ENCODE assay signal across 25 cellular contexts in the genomic region with DNA sequence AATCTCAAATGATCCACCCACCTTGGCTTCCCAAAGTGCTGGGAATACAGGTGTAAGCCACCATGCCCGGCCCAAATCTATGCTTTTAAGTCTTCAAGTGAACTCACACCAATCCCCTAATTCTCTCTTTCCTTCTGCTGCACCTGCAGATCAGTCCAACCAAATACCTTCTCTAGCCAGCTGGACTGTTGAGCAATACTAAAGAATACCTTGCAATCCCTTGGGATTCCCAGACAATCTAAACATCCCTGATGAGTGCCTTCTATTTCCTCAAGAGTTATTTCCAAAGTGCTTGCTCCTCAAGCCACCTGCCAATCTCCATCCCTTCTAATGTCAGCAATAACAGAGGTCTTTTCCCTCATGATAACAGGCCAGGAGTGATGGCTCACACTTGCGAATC.
"Had no signal": no experiment of that assay in that cellular context is flagged by ENCODE, and none has a peak within 500 bp of the region (broad histone marks: within the 10 kb centered on the region; RNA-seq: fewer than 3 reads in every experiment).

No MANE protein-coding gene starts in this region.

- H3K9me3 ChIP-seq: gastrocnemius medialis, ovary, psoas muscle, spleen, thoracic aorta, tibial nerve, upper lobe of right lung, uterus had no signal

- H3K4me3 Mint-ChIP-seq: dendritic cell treated with granulocyte-macrophage colony-stimulating factor and Interleukin-4, amounts not matched to agents 40 ng/mL and 50 ng/mL, for 4 days; endodermal cell; memory B cell; natural killer cell; stimulated activated naive B cell treated with anti-CD40 and anti-IgM and Interleukin-4, amounts not matched to agents 10 μg/mL and 1 μg/mL and 100 μg/mL, for 72 hours; stimulated activated naive CD8-positive, alpha-beta T cell treated with anti-CD3 and anti-CD28 coated beads, Interleukin-15, Interleukin-2, amounts not matched to agents 100 ng/mL and 50 ng/mL, for 24 hours had no signal

- H3K4me1 Mint-ChIP-seq: endodermal cell, memory B cell, natural killer cell had no signal

- DNase-seq: effector CD8-positive, alpha-beta T cell; endodermal cell; foreskin fibroblast; gastrocnemius medialis; head of caudate nucleus; natural killer cell; occipital lobe; ovary; posterior cingulate gyrus; psoas muscle; right cardiac atrium; spleen; stimulated activated CD4-positive, alpha-beta T cell treated with anti-CD3 and anti-CD28 coated beads, Interleukin-4, amount 100 ng/mL, for 4 hours; stimulated activated naive B cell treated with anti-CD40 and anti-IgM and Interleukin-4, amounts not matched to agents 10 μg/mL and 1 μg/mL and 100 μg/mL, for 72 hours; upper lobe of right lung; uterus had no signal

- H3K36me3 ChIP-seq: ovary, uterus had no signal

- H3K27me3 ChIP-seq: gastrocnemius medialis, ovary, spleen, tibial nerve, upper lobe of right lung, uterus had no signal

- H3K36me3 Mint-ChIP-seq: natural killer cell had no signal

- H3K27ac Mint-ChIP-seq: dendritic cell treated with granulocyte-macrophage colony-stimulating factor and Interleukin-4, amounts not matched to agents 40 ng/mL and 50 ng/mL, for 4 days; endodermal cell; memory B cell; natural killer cell; stimulated activated naive B cell treated with anti-CD40 and anti-IgM and Interleukin-4, amounts not matched to agents 10 μg/mL and 1 μg/mL and 100 μg/mL, for 72 hours; stimulated activated naive CD8-positive, alpha-beta T cell treated with anti-CD3 and anti-CD28 coated beads, Interleukin-15, Interleukin-2, amounts not matched to agents 100 ng/mL and 50 ng/mL, for 24 hours had no signal

- H3K4me3 ChIP-seq: gastrocnemius medialis, lung, ovary, psoas muscle, skin epidermis, spleen, thoracic aorta, tibial nerve, upper lobe of right lung, uterus had no signal

- ATAC-seq: esophagus mucosa; gastrocnemius medialis; natural killer cell; stimulated activated naive B cell treated with anti-CD40 and anti-IgM and Interleukin-4, amounts not matched to agents 10 μg/mL and 1 μg/mL and 100 μg/mL, for 72 hours had no signal

- H3K4me1 ChIP-seq: gastrocnemius medialis, psoas muscle, spleen, tibial nerve, upper lobe of right lung, uterus had no signal

- H3K9me3 Mint-ChIP-seq: dendritic cell treated with granulocyte-macrophage colony-stimulating factor and Interleukin-4, amounts not matched to agents 40 ng/mL and 50 ng/mL, for 4 days; endodermal cell; memory B cell; natural killer cell; stimulated activated naive B cell treated with anti-CD40 and anti-IgM and Interleukin-4, amounts not matched to agents 10 μg/mL and 1 μg/mL and 100 μg/mL, for 72 hours; stimulated activated naive CD8-positive, alpha-beta T cell treated with anti-CD3 and anti-CD28 coated beads, Interleukin-15, Interleukin-2, amounts not matched to agents 100 ng/mL and 50 ng/mL, for 24 hours had no signal

- H3K27ac ChIP-seq: epithelial cell of prostate, gastrocnemius medialis, ovary, psoas muscle, skin epidermis, spleen, thoracic aorta, tibial nerve, upper lobe of right lung, uterus had no signal
